ENCODE assay signal across 1 cellular context in genomic region chr14:68603682-68604360, GRCh38.
A peak's percentile ranks its signal among the peaks of the same experiment; 100 is the strongest.
TF ChIP-seq lines count a peak whose summit lies in the region.

No MANE protein-coding gene starts in this region.

TF ChIP-seq in HepG2, 621 proteins besides CTCF, POLR2A, EP300 and RAD21 (continued from another document):
- TF ChIP-seq ZNF512B (CRISPR knock-in tag; IDR thresholded peaks at IDR 0.05; ENCODE audit: borderline replicate concordance) (no peak), ZNF766 (CRISPR knock-in tag; IDR thresholded peaks at IDR 0.05; ENCODE audit: borderline replicate concordance) (no peak), ZNF143 (CRISPR knock-in tag; IDR thresholded peaks at IDR 0.05) (no peak), ZNF513 (CRISPR knock-in tag; conservative IDR thresholded peaks at IDR 0.05) (no peak), ZNF556 (CRISPR knock-in tag; IDR thresholded peaks at IDR 0.05; ENCODE audit: borderline replicate concordance) (no peak), HMG20B (CRISPR knock-in tag; conservative IDR thresholded peaks at IDR 0.05) (no peak), HIVEP1 (CRISPR knock-in tag; IDR thresholded peaks at IDR 0.05) (0 out of 2 replicates have a peak, but pooled peaks have one; percentile 9), ATAD3A (CRISPR knock-in tag; IDR thresholded peaks at IDR 0.05) (no peak), ZNF569 (CRISPR knock-in tag; IDR thresholded peaks at IDR 0.05; ENCODE audit: borderline replicate concordance) (no peak), NR2F2 (IDR thresholded peaks at IDR 0.05; ENCODE audit: borderline replicate concordance, low read depth) (no peak), ZNF687 (CRISPR knock-in tag; IDR thresholded peaks at IDR 0.05) (peak; percentile 25; the same call in 1 of the 2 replicates), ZIK1 (CRISPR knock-in tag; IDR thresholded peaks at IDR 0.05; ENCODE audit: borderline replicate concordance, low read depth) (no peak), ZSCAN30 (CRISPR knock-in tag; IDR thresholded peaks at IDR 0.05) (no peak), ZNF547 (CRISPR knock-in tag; IDR thresholded peaks at IDR 0.05) (no peak)
- TF ChIP-seq, protein P1, sequence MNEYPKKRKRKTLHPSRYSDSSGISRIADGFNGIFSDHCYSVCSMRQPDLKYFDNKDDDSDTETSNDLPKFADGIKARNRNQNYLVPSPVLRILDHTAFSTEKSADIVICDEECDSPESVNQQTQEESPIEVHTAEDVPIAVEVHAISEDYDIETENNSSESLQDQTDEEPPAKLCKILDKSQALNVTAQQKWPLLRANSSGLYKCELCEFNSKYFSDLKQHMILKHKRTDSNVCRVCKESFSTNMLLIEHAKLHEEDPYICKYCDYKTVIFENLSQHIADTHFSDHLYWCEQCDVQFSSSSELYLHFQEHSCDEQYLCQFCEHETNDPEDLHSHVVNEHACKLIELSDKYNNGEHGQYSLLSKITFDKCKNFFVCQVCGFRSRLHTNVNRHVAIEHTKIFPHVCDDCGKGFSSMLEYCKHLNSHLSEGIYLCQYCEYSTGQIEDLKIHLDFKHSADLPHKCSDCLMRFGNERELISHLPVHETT (CRISPR knock-in tag; conservative IDR thresholded peaks at IDR 0.05): no peak
- TF ChIP-seq, protein P2, sequence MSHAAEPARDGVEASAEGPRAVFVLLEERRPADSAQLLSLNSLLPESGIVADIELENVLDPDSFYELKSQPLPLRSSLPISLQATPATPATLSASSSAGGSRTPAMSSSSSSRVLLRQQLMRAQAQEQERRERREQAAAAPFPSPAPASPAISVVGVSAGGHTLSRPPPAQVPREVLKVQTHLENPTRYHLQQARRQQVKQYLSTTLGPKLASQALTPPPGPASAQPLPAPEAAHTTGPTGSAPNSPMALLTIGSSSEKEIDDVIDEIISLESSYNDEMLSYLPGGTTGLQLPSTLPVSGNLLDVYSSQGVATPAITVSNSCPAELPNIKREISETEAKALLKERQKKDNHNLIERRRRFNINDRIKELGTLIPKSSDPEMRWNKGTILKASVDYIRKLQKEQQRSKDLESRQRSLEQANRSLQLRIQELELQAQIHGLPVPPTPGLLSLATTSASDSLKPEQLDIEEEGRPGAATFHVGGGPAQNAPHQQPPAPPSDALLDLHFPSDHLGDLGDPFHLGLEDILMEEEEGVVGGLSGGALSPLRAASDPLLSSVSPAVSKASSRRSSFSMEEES (CRISPR knock-in tag; IDR thresholded peaks at IDR 0.05): no peak
- TF ChIP-seq, protein P3, sequence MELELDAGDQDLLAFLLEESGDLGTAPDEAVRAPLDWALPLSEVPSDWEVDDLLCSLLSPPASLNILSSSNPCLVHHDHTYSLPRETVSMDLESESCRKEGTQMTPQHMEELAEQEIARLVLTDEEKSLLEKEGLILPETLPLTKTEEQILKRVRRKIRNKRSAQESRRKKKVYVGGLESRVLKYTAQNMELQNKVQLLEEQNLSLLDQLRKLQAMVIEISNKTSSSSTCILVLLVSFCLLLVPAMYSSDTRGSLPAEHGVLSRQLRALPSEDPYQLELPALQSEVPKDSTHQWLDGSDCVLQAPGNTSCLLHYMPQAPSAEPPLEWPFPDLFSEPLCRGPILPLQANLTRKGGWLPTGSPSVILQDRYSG (CRISPR knock-in tag; IDR thresholded peaks at IDR 0.05): no peak
